24 cellular contexts compared by ENCODE assay signal in genomic region chr13:61994174-61994573, GRCh38.
DNase-seq lines count a peak whose midpoint lies in the region; ATAC-seq and TF ChIP-seq lines count a peak whose summit lies in the region.
"Had no signal": no experiment of that assay in that cellular context is flagged by ENCODE, and none has a peak within 500 bp of the region (broad histone marks: within the 10 kb centered on the region; RNA-seq: fewer than 3 reads in every experiment).

No MANE protein-coding gene starts in this region.

- CTCF ChIA-PET in HEK293T (lab: Yijun Ruan, JAX) = interaction anchor here (0.7 to 0.9 kb wide), 2 partner anchors 17 to 21 kb away, joined by 3 read pairs; no protein-coding TSS in a partner anchor
- CTCF ChIA-PET in PC-9 (lab: Charles Lee) = no interaction called here

- peak overlapping the region; percentile 14 for H2AFZ ChIP-seq in ACC112 (ENCODE audit: low read length, unreplicated experiment)
- peak overlapping the region; percentile 34 for H2AFZ ChIP-seq in SU-DHL-6 (ENCODE audit: low read depth, low read length, severe bottlenecking)
- no peak overlapping the region for H2AFZ ChIP-seq in PC-9

- H4K20me1 ChIP-seq in SU-DHL-6 (ENCODE audit: low read depth, low read length) = no peaks in the 10 kb centered on the region
- H4K20me1 ChIP-seq in PC-9 (ENCODE audit: insufficient read depth) = no peaks in the 10 kb centered on the region
- H4K20me1 ChIP-seq: BLaER1 had no signal

- H3K36me3 ChIP-seq in ACC112 (ENCODE audit: insufficient read depth, low read length) = no peaks in the 10 kb centered on the region
- 0 out of 2 replicates have a peak, but pooled peaks cover 2% of the 10 kb centered on the region for H3K36me3 ChIP-seq in SU-DHL-6 (ENCODE audit: low read length)
- no peaks in the 10 kb centered on the region for H3K36me3 ChIP-seq in PC-9 (ENCODE audit: low read depth)
- H3K36me3 ChIP-seq in tibial artery = no peaks in the 10 kb centered on the region
- H3K36me3 ChIP-seq: BE2C, BLaER1 had no signal

- H3K27ac ChIP-seq in ACC112 (ENCODE audit: low read depth, low read length) = no peak overlapping the region
- H3K27ac ChIP-seq in SU-DHL-6 (ENCODE audit: low read depth, low read length) = no peak overlapping the region
- H3K27ac ChIP-seq in PC-9 = no peak overlapping the region
- no peak overlapping the region for H3K27ac ChIP-seq in tibial artery
- H3K27ac ChIP-seq: 22Rv1, A549, BLaER1 had no signal

- H3K4me3 ChIP-seq in ACC112 (ENCODE audit: low read depth, low read length) (no peak overlapping the region), SU-DHL-6 (ENCODE audit: insufficient read depth, low read length, poor library complexity, severe bottlenecking) (no peak overlapping the region), PC-9 (no peak overlapping the region), tibial artery (no peak overlapping the region)
- H3K4me3 ChIP-seq: A549, BLaER1, GM12878 had no signal

- POLR2A ChIA-PET in HEK293T (lab: Yijun Ruan, JAX) = no interaction called here
- POLR2A ChIA-PET in PC-9 (lab: Charles Lee; ENCODE audit: unreplicated experiment) = no interaction called here

- DNase-seq in HEK293T (ENCODE audit: extremely low spot score) (no peak), PC-9 (no peak), tibial artery (no peak)
- DNase-seq: ACHN; BE2C; C1 segment of cervical spinal cord; CD4-positive, alpha-beta memory T cell; CD4-positive, CD25-positive, alpha-beta regulatory T cell; CD8-positive, alpha-beta memory T cell; COR-L47; DMS 273 treated with DMSO at 0.1 percent for 48 hours; DMS153; DMS53; DMS79; DND-41; EL; GDM1 had no signal

- TF ChIP-seq CTCF in SU-DHL-6 (IDR thresholded peaks at IDR 0.05; ENCODE audit: insufficient read depth, low read length, poor library complexity, severe bottlenecking) (no peak), PC-9 (conservative IDR thresholded peaks at IDR 0.05) (no peak), tibial artery (IDR thresholded peaks at IDR 0.05) (no peak)

- H3F3A ChIP-seq in SU-DHL-6 (ENCODE audit: insufficient read depth) = no peaks in the 10 kb centered on the region
- H3F3A ChIP-seq in PC-9 (ENCODE audit: insufficient read depth, low read depth) = no peaks in the 10 kb centered on the region

- no peak overlapping the region for H3K4me2 ChIP-seq in SU-DHL-6 (ENCODE audit: low read depth, low read length, poor library complexity, severe bottlenecking)
- H3K4me2 ChIP-seq in PC-9 = no peak overlapping the region
- H3K4me2 ChIP-seq: A549, BLaER1 had no signal

- H3K27me3 ChIP-seq in ACC112 (ENCODE audit: insufficient read depth, low read length) = no peaks in the 10 kb centered on the region
- H3K27me3 ChIP-seq in SU-DHL-6 (ENCODE audit: low read length) = no peaks in the 10 kb centered on the region
- H3K27me3 ChIP-seq in PC-9 (ENCODE audit: insufficient read depth, low read depth) = no peaks in the 10 kb centered on the region
- H3K27me3 ChIP-seq in tibial artery = no peaks in the 10 kb centered on the region
- H3K27me3 ChIP-seq: BE2C, BLaER1 had no signal

- no peak for ATAC-seq in GM19455 (IDR thresholded peaks at IDR 0.05; ENCODE audit: unreplicated experiment)
- ATAC-seq: A549, GM12878 had no signal

- no peaks in the 10 kb centered on the region for H3K4me1 ChIP-seq in ACC112 (ENCODE audit: control insufficient read depth, insufficient read depth, low read length, unreplicated experiment)
- no peaks in the 10 kb centered on the region for H3K4me1 ChIP-seq in PC-9 (replicated peaks; ENCODE audit: insufficient read depth)
- no peaks in the 10 kb centered on the region for H3K4me1 ChIP-seq in tibial artery
- H3K4me1 ChIP-seq: A549, BE2C, BLaER1 had no signal

- H3K9ac ChIP-seq in SU-DHL-6 (ENCODE audit: low read length) = no peak overlapping the region
- H3K9ac ChIP-seq: BLaER1 had no signal

- H3K9me3 ChIP-seq in SU-DHL-6 (ENCODE audit: insufficient read depth, low read length) (peaks cover 13% of the 10 kb centered on the region; the same call in 1 of the 2 replicates), PC-9 (ENCODE audit: insufficient read depth, low read depth) (no peaks in the 10 kb centered on the region), tibial artery (no peaks in the 10 kb centered on the region)
- H3K9me3 ChIP-seq: A549, BE2C, BLaER1 had no signal

- intact Hi-C loops in PC-9 (cut with micrococcal nuclease; ENCODE audit: unreplicated experiment) (no loop called here), tibial artery (cut with DNase I; ENCODE audit: low total_unique reads) (no loop called here)

- H3K79me2 ChIP-seq in ACC112 (ENCODE audit: control insufficient read depth, insufficient read depth, low read length, unreplicated experiment) (no peaks in the 10 kb centered on the region), SU-DHL-6 (ENCODE audit: insufficient read depth, low read length) (no peaks in the 10 kb centered on the region), PC-9 (ENCODE audit: low read depth) (no peaks in the 10 kb centered on the region)

- H3K9me2 ChIP-seq in SU-DHL-6 (replicated peaks; ENCODE audit: insufficient read depth, low read length) (no peaks in the 10 kb centered on the region), PC-9 (ENCODE audit: insufficient read depth) (no peaks in the 10 kb centered on the region)

- BruUV-seq in PC-9 (replicated peaks; lab: Mats Ljungman, UMichigan) = no TSS peak

TF ChIP-seq in HEK293T, 16 proteins besides CTCF, POLR2A, EP300 and RAD21:
- TF ChIP-seq SUZ12 (IDR thresholded peaks at IDR 0.05) = peak; percentile 68; the same call in 1 of the 2 replicates
- TF ChIP-seq TARDBP (IDR thresholded peaks at IDR 0.05) = no peak
- no peak for TF ChIP-seq SP1 (IDR thresholded peaks at IDR 0.05)
- no peak for TF ChIP-seq FOXA1 (IDR thresholded peaks at IDR 0.05)
- TF ChIP-seq FOXK2 (IDR thresholded peaks at IDR 0.05) = peak; percentile 38; the same call in 1 of the 2 replicates
